Comparison of ENCODE assay signal across 1 cellular context in the genomic region with DNA sequence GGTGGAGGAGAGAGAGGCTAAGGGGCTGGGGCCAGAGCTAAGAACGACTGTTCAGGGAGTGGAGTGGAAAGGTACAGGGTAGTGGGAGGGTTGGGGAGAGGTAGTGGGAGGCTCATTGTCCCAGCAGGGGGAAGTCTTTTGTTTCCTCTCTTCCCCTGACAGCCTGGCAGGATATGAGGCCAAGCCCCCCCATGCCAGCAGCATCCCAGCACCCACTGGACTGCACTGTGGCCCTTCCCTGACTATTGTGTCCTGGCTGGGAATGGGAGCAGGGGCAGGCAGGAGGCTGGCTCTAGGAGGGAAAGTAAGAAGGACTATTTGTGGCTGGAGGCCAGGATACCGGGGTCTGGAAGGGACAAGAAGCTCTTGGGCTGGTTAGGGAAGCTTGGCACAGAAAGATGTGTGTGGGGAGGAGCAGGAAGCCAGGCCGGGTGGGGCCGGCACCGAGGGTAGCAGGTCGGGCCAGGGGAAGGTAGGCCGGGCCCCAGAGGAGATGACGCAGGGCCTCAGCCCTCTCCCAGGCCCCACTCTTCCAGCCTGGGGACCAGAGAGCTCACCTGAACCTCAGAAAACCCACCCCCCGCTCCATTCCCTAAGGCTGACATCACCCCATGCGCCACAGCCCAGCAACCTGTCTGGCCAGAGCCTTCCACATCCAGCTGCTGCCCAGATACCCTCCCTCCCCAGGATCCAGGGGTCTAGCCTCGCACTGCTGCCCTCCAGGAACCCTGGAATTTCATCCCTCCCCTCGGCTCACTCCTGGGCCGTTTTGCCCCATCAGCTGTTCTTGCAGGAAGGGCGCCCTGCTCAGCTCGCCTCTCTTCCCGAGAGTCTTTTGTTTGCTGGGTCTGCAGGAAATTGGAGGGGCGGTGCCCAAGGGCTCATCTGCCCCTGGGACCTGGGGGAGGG.
TF ChIP-seq lines count a peak whose summit lies in the region.

No MANE protein-coding gene starts in this region.

TF ChIP-seq in HepG2, 621 proteins besides CTCF, POLR2A, EP300 and RAD21 (continued from another document):
- TF ChIP-seq AGO2 (optimal IDR thresholded peaks at IDR 0.05; ENCODE audit: low read depth, low read length) (peak; percentile 29), ZNF264 (CRISPR knock-in tag; IDR thresholded peaks at IDR 0.05) (no peak), ZNF746 (CRISPR knock-in tag; IDR thresholded peaks at IDR 0.05) (no peak), ZNF720 (CRISPR knock-in tag; IDR thresholded peaks at IDR 0.05) (no peak), FOXA3 (CRISPR knock-in tag; IDR thresholded peaks at IDR 0.05) (no peak), ZNF724P (CRISPR knock-in tag; IDR thresholded peaks at IDR 0.05; ENCODE audit: borderline replicate concordance) (no peak), ISL2 (CRISPR knock-in tag; IDR thresholded peaks at IDR 0.05) (no peak), KLF6 (CRISPR knock-in tag; IDR thresholded peaks at IDR 0.05) (no peak), ZNF788 (CRISPR knock-in tag; IDR thresholded peaks at IDR 0.05; ENCODE audit: borderline replicate concordance) (no peak), ZNF292 (CRISPR knock-in tag; IDR thresholded peaks at IDR 0.05; ENCODE audit: borderline replicate concordance, low read depth) (no peak), AHR (CRISPR knock-in tag; IDR thresholded peaks at IDR 0.05) (no peak), ZEB1 (IDR thresholded peaks at IDR 0.05; ENCODE audit: insufficient replicate concordance, low read depth) (no peak), ZFX (CRISPR knock-in tag; IDR thresholded peaks at IDR 0.05; ENCODE audit: low read depth) (peak; percentile 42; the same call in 1 of the 2 replicates), ASH2L (IDR thresholded peaks at IDR 0.05; ENCODE audit: insufficient read length, low read depth, low read length) (no peak), ZNF652 (CRISPR knock-in tag; IDR thresholded peaks at IDR 0.05; ENCODE audit: borderline replicate concordance, low read depth) (no peak), ZNF605 (CRISPR knock-in tag; IDR thresholded peaks at IDR 0.05) (no peak), ZNF75D (CRISPR knock-in tag; IDR thresholded peaks at IDR 0.05; ENCODE audit: borderline replicate concordance) (no peak), ZNF501 (CRISPR knock-in tag; IDR thresholded peaks at IDR 0.05) (no peak), ZC3H4 (CRISPR knock-in tag; IDR thresholded peaks at IDR 0.05; ENCODE audit: borderline replicate concordance) (no peak), ONECUT2 (CRISPR knock-in tag; IDR thresholded peaks at IDR 0.05) (no peak), ZBTB7B (CRISPR knock-in tag; IDR thresholded peaks at IDR 0.05) (0 out of 2 replicates have a peak, but pooled peaks have one; percentile 17), RARG (CRISPR knock-in tag; IDR thresholded peaks at IDR 0.05; ENCODE audit: low read depth) (no peak), MEF2D (CRISPR knock-in tag; IDR thresholded peaks at IDR 0.05) (no peak), ZMYM3 (CRISPR knock-in tag; IDR thresholded peaks at IDR 0.05) (no peak), NCOA1 (CRISPR knock-in tag; IDR thresholded peaks at IDR 0.05) (no peak), FOXP1 (IDR thresholded peaks at IDR 0.05) (no peak), FOXP1 (CRISPR knock-in tag; IDR thresholded peaks at IDR 0.05) (no peak), ZBTB3 (CRISPR knock-in tag; IDR thresholded peaks at IDR 0.05; ENCODE audit: borderline replicate concordance, low read depth) (no peak), ZNF337 (CRISPR knock-in tag; IDR thresholded peaks at IDR 0.05; ENCODE audit: borderline replicate concordance, low read depth) (no peak), U2AF2 (IDR thresholded peaks at IDR 0.05; ENCODE audit: low read depth, low read length) (no peak), KMT2A (CRISPR knock-in tag; IDR thresholded peaks at IDR 0.05) (no peak), ZNF839 (CRISPR knock-in tag; IDR thresholded peaks at IDR 0.05; ENCODE audit: borderline replicate concordance) (no peak), ZKSCAN1 (IDR thresholded peaks at IDR 0.05; ENCODE audit: low read length) (no peak)
- TF ChIP-seq, protein P1, sequence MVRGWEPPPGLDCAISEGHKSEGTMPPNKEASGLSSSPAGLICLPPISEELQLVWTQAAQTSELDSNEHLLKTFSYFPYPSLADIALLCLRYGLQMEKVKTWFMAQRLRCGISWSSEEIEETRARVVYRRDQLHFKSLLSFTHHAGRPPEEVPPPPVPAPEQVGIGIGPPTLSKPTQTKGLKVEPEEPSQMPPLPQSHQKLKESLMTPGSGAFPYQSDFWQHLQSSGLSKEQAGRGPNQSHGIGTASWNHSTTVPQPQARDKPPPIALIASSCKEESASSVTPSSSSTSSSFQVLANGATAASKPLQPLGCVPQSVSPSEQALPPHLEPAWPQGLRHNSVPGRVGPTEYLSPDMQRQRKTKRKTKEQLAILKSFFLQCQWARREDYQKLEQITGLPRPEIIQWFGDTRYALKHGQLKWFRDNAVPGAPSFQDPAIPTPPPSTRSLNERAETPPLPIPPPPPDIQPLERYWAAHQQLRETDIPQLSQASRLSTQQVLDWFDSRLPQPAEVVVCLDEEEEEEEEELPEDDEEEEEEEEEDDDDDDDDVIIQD (CRISPR knock-in tag; IDR thresholded peaks at IDR 0.05; ENCODE audit: low read depth), result no peak
- TF ChIP-seq, protein P2, sequence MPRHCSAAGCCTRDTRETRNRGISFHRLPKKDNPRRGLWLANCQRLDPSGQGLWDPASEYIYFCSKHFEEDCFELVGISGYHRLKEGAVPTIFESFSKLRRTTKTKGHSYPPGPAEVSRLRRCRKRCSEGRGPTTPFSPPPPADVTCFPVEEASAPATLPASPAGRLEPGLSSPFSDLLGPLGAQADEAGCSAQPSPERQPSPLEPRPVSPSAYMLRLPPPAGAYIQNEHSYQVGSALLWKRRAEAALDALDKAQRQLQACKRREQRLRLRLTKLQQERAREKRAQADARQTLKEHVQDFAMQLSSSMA (CRISPR knock-in tag; IDR thresholded peaks at IDR 0.05), result 0 out of 2 replicates have a peak, but pooled peaks have one; percentile 32
- TF ChIP-seq, protein P3, sequence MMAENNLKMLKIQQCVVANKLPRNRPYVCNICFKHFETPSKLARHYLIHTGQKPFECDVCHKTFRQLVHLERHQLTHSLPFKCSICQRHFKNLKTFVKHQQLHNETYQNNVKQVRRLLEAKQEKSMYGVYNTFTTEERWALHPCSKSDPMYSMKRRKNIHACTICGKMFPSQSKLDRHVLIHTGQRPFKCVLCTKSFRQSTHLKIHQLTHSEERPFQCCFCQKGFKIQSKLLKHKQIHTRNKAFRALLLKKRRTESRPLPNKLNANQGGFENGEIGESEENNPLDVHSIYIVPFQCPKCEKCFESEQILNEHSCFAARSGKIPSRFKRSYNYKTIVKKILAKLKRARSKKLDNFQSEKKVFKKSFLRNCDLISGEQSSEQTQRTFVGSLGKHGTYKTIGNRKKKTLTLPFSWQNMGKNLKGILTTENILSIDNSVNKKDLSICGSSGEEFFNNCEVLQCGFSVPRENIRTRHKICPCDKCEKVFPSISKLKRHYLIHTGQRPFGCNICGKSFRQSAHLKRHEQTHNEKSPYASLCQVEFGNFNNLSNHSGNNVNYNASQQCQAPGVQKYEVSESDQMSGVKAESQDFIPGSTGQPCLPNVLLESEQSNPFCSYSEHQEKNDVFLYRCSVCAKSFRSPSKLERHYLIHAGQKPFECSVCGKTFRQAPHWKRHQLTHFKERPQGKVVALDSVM (CRISPR knock-in tag; IDR thresholded peaks at IDR 0.05), result no peak
- TF ChIP-seq, protein P4, sequence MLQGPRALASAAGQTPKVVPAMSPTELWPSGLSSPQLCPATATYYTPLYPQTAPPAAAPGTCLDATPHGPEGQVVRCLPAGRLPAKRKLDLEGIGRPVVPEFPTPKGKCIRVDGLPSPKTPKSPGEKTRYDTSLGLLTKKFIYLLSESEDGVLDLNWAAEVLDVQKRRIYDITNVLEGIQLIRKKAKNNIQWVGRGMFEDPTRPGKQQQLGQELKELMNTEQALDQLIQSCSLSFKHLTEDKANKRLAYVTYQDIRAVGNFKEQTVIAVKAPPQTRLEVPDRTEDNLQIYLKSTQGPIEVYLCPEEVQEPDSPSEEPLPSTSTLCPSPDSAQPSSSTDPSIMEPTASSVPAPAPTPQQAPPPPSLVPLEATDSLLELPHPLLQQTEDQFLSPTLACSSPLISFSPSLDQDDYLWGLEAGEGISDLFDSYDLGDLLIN (CRISPR knock-in tag; IDR thresholded peaks at IDR 0.05; ENCODE audit: borderline replicate concordance), result no peak
- TF ChIP-seq, protein P5, sequence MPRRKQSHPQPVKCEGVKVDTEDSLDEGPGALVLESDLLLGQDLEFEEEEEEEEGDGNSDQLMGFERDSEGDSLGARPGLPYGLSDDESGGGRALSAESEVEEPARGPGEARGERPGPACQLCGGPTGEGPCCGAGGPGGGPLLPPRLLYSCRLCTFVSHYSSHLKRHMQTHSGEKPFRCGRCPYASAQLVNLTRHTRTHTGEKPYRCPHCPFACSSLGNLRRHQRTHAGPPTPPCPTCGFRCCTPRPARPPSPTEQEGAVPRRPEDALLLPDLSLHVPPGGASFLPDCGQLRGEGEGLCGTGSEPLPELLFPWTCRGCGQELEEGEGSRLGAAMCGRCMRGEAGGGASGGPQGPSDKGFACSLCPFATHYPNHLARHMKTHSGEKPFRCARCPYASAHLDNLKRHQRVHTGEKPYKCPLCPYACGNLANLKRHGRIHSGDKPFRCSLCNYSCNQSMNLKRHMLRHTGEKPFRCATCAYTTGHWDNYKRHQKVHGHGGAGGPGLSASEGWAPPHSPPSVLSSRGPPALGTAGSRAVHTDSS (CRISPR knock-in tag; conservative IDR thresholded peaks at IDR 0.05), result no peak
- TF ChIP-seq, protein P6, sequence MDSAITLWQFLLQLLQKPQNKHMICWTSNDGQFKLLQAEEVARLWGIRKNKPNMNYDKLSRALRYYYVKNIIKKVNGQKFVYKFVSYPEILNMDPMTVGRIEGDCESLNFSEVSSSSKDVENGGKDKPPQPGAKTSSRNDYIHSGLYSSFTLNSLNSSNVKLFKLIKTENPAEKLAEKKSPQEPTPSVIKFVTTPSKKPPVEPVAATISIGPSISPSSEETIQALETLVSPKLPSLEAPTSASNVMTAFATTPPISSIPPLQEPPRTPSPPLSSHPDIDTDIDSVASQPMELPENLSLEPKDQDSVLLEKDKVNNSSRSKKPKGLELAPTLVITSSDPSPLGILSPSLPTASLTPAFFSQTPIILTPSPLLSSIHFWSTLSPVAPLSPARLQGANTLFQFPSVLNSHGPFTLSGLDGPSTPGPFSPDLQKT (CRISPR knock-in tag; IDR thresholded peaks at IDR 0.05; ENCODE audit: borderline replicate concordance), result no peak
